Comparison of ENCODE assay signal across 8 cellular contexts in genomic region chr16:56589141-56590039, GRCh38. TPM values are rescaled to one million over a fixed set of nuclear protein-coding genes. Genes with fewer than 3 reads are reported as not detected.
DNase-seq lines count a peak whose midpoint lies in the region; ATAC-seq lines count a peak whose summit lies in the region.

TSS of gene MT3 (plus strand) at chr16:56589528. CDS start at chr16:56589591, 63 bp downstream.

- ATAC-seq in sciatic nerve (peak; percentile 50), HG02852 (IDR thresholded peaks at IDR 0.05; ENCODE audit: unreplicated experiment) (no peak), GM18502 (IDR thresholded peaks at IDR 0.05; ENCODE audit: poor library complexity, unreplicated experiment) (no peak)

- H3K36me3 Mint-ChIP-seq in activated naive CD8-positive, alpha-beta T cell: no peaks in the 10 kb centered on the region

- intact Hi-C loops in sciatic nerve (cut with DNase I): no loop called here

- H3K4me1 Mint-ChIP-seq in activated naive CD8-positive, alpha-beta T cell (ENCODE audit: low read depth): peaks cover 14% of the 10 kb centered on the region

- DNase-seq in COR-L47 (lab: John Stamatoyannopoulos, UW) (peak; percentile 66), NCI-H2081 treated with DMSO at 0.1 percent for 48 hours (lab: John Stamatoyannopoulos, UW) (peak; percentile 6), hypothalamus (lab: John Stamatoyannopoulos, UW) (peak in 45 of 51 donors; percentile 30 to 88 (median 73)), sciatic nerve (ENCODE audit: low spot score) (peak; percentile 61), ureter (ENCODE audit: low spot score) (no peak)

- H3K27me3 Mint-ChIP-seq in activated naive CD8-positive, alpha-beta T cell: no peaks in the 10 kb centered on the region

- H3K9me3 Mint-ChIP-seq in activated naive CD8-positive, alpha-beta T cell (ENCODE audit: low read depth): no peaks in the 10 kb centered on the region

- no peak within 1 kb of the TSS for H3K27ac Mint-ChIP-seq in activated naive CD8-positive, alpha-beta T cell

- peak within 1 kb of the TSS; percentile 90 for H3K4me3 Mint-ChIP-seq in activated naive CD8-positive, alpha-beta T cell

RNA-seq across cellular contexts. Expression of gene MT3, which starts in this region (rescaled TPM):
- total RNA-seq in sciatic nerve: 94.5 TPM
- 1.5 TPM for total RNA-seq in ureter

Comparison
In these comparisons a context has a peak if more than half of its experiments do, and no peak if none do; other contexts are left out.
1. RNA of gene MT3 (total RNA-seq): 94.5 TPM in sciatic nerve (single experiment); 1.5 TPM in ureter (single experiment); every median in the first group is over 10 times any median in the second.